ENCODE assay signal across 1 cellular context in genomic region chr15:75647370-75648155, GRCh38.
TF ChIP-seq lines count a peak whose summit lies in the region.

Gene SNX33, plus strand, starts transcription at chr15:75647912. Its CDS starts 1,191 bp downstream, at chr15:75649103.

TF ChIP-seq in HepG2, 621 proteins besides CTCF, POLR2A, EP300 and RAD21 (continued from another document and continues in another):
- TF ChIP-seq NR2C2 (CRISPR knock-in tag; IDR thresholded peaks at IDR 0.05; ENCODE audit: borderline replicate concordance) (peak; percentile 27; the same call in 1 of the 2 replicates), MBD4 (IDR thresholded peaks at IDR 0.05; ENCODE audit: borderline replicate concordance, low read length) (no peak), DMAP1 (CRISPR knock-in tag; IDR thresholded peaks at IDR 0.05) (peak; percentile 70; the same call in 1 of the 2 replicates), TBX3 (IDR thresholded peaks at IDR 0.05; ENCODE audit: borderline replicate concordance) (no peak), NFATC3 (CRISPR knock-in tag; IDR thresholded peaks at IDR 0.05) (no peak), GLMP (CRISPR knock-in tag; IDR thresholded peaks at IDR 0.05; ENCODE audit: borderline replicate concordance) (no peak), ZNF678 (CRISPR knock-in tag; IDR thresholded peaks at IDR 0.05) (no peak), EEA1 (CRISPR knock-in tag; IDR thresholded peaks at IDR 0.05; ENCODE audit: borderline replicate concordance) (no peak; the same call in 1 of the 2 replicates), SNAPC2 (CRISPR knock-in tag; IDR thresholded peaks at IDR 0.05) (peak; percentile 67; the same call in 1 of the 2 replicates), ZNF816 (CRISPR knock-in tag; IDR thresholded peaks at IDR 0.05; ENCODE audit: borderline replicate concordance) (0 out of 2 replicates have a peak, but pooled peaks have one; percentile 15), ZKSCAN5 (CRISPR knock-in tag; IDR thresholded peaks at IDR 0.05) (no peak), SRSF1 (optimal IDR thresholded peaks at IDR 0.05; ENCODE audit: low read depth, low read length) (no peak), HHEX (CRISPR knock-in tag; IDR thresholded peaks at IDR 0.05) (no peak), KDM1A (CRISPR knock-in tag; IDR thresholded peaks at IDR 0.05) (no peak), TP53 (CRISPR knock-in tag; conservative IDR thresholded peaks at IDR 0.05) (no peak), ZNF891 (CRISPR knock-in tag; IDR thresholded peaks at IDR 0.05) (peak; percentile 17; the same call in 1 of the 2 replicates), JUNB (CRISPR knock-in tag; IDR thresholded peaks at IDR 0.05; ENCODE audit: borderline replicate concordance) (no peak), SOX6 (IDR thresholded peaks at IDR 0.05) (no peak), SOX6 (CRISPR knock-in tag; IDR thresholded peaks at IDR 0.05) (no peak), ZMAT3 (CRISPR knock-in tag; conservative IDR thresholded peaks at IDR 0.05) (peak; percentile 52; the same call in 1 of the 2 replicates), TCF7L2 (IDR thresholded peaks at IDR 0.05; ENCODE audit: low read depth, low read length) (no peak), PTBP1 (IDR thresholded peaks at IDR 0.05; ENCODE audit: low read depth, low read length, poor library complexity, severe bottlenecking) (no peak), ZNF564 (CRISPR knock-in tag; IDR thresholded peaks at IDR 0.05) (peak; percentile 52; the same call in 1 of the 2 replicates), ZNF274 (CRISPR knock-in tag; IDR thresholded peaks at IDR 0.05) (no peak; the same call in 1 of the 2 replicates), ZFP1 (CRISPR knock-in tag; IDR thresholded peaks at IDR 0.05) (no peak), KLF13 (CRISPR knock-in tag; IDR thresholded peaks at IDR 0.05) (no peak), SMC3 (IDR thresholded peaks at IDR 0.05; ENCODE audit: low read length) (no peak), ZNF12 (CRISPR knock-in tag; IDR thresholded peaks at IDR 0.05) (no peak), RFX1 (IDR thresholded peaks at IDR 0.05) (no peak), ZNF598 (CRISPR knock-in tag; IDR thresholded peaks at IDR 0.05; ENCODE audit: borderline replicate concordance) (no peak), SRSF4 (IDR thresholded peaks at IDR 0.05; ENCODE audit: low read depth, low read length, poor library complexity, severe bottlenecking) (no peak), PCBP1 (IDR thresholded peaks at IDR 0.05; ENCODE audit: borderline replicate concordance, low read depth, low read length) (0 out of 2 replicates have a peak, but pooled peaks have one; percentile 19), FOXO1 (CRISPR knock-in tag; IDR thresholded peaks at IDR 0.05) (peak; percentile 57; the same call in 1 of the 2 replicates), NCOR1 (IDR thresholded peaks at IDR 0.05; ENCODE audit: borderline replicate concordance, low read length) (peak; percentile 37; the same call in 1 of the 2 replicates), ZSCAN30 (CRISPR knock-in tag; IDR thresholded peaks at IDR 0.05) (no peak), ZNF468 (CRISPR knock-in tag; IDR thresholded peaks at IDR 0.05) (no peak), HDAC1 (CRISPR knock-in tag; IDR thresholded peaks at IDR 0.05) (peak; percentile 84), KLF15 (CRISPR knock-in tag; IDR thresholded peaks at IDR 0.05; ENCODE audit: borderline replicate concordance) (no peak), REL (CRISPR knock-in tag; conservative IDR thresholded peaks at IDR 0.05) (0 out of 2 replicates have a peak, but pooled peaks have one; percentile 64), ONECUT2 (CRISPR knock-in tag; IDR thresholded peaks at IDR 0.05) (no peak), ZKSCAN1 (IDR thresholded peaks at IDR 0.05; ENCODE audit: low read length) (no peak), PHF21A (CRISPR knock-in tag; IDR thresholded peaks at IDR 0.05) (peak; percentile 80), HOXA3 (CRISPR knock-in tag; IDR thresholded peaks at IDR 0.05) (peak; percentile 4; the same call in 1 of the 2 replicates), ZBTB25 (CRISPR knock-in tag; IDR thresholded peaks at IDR 0.05) (peak; percentile 52; the same call in 1 of the 2 replicates), ZNF562 (CRISPR knock-in tag; IDR thresholded peaks at IDR 0.05; ENCODE audit: borderline replicate concordance) (no peak), NFE2L2 (IDR thresholded peaks at IDR 0.05; ENCODE audit: low read length) (no peak)
- TF ChIP-seq, protein P1, sequence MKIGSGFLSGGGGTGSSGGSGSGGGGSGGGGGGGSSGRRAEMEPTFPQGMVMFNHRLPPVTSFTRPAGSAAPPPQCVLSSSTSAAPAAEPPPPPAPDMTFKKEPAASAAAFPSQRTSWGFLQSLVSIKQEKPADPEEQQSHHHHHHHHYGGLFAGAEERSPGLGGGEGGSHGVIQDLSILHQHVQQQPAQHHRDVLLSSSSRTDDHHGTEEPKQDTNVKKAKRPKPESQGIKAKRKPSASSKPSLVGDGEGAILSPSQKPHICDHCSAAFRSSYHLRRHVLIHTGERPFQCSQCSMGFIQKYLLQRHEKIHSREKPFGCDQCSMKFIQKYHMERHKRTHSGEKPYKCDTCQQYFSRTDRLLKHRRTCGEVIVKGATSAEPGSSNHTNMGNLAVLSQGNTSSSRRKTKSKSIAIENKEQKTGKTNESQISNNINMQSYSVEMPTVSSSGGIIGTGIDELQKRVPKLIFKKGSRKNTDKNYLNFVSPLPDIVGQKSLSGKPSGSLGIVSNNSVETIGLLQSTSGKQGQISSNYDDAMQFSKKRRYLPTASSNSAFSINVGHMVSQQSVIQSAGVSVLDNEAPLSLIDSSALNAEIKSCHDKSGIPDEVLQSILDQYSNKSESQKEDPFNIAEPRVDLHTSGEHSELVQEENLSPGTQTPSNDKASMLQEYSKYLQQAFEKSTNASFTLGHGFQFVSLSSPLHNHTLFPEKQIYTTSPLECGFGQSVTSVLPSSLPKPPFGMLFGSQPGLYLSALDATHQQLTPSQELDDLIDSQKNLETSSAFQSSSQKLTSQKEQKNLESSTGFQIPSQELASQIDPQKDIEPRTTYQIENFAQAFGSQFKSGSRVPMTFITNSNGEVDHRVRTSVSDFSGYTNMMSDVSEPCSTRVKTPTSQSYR (CRISPR knock-in tag; IDR thresholded peaks at IDR 0.05; ENCODE audit: borderline replicate concordance), result no peak
- TF ChIP-seq, protein P2, sequence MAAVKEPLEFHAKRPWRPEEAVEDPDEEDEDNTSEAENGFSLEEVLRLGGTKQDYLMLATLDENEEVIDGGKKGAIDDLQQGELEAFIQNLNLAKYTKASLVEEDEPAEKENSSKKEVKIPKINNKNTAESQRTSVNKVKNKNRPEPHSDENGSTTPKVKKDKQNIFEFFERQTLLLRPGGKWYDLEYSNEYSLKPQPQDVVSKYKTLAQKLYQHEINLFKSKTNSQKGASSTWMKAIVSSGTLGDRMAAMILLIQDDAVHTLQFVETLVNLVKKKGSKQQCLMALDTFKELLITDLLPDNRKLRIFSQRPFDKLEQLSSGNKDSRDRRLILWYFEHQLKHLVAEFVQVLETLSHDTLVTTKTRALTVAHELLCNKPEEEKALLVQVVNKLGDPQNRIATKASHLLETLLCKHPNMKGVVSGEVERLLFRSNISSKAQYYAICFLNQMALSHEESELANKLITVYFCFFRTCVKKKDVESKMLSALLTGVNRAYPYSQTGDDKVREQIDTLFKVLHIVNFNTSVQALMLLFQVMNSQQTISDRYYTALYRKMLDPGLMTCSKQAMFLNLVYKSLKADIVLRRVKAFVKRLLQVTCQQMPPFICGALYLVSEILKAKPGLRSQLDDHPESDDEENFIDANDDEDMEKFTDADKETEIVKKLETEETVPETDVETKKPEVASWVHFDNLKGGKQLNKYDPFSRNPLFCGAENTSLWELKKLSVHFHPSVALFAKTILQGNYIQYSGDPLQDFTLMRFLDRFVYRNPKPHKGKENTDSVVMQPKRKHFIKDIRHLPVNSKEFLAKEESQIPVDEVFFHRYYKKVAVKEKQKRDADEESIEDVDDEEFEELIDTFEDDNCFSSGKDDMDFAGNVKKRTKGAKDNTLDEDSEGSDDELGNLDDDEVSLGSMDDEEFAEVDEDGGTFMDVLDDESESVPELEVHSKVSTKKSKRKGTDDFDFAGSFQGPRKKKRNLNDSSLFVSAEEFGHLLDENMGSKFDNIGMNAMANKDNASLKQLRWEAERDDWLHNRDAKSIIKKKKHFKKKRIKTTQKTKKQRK (IDR thresholded peaks at IDR 0.05; ENCODE audit: low read length), result no peak
- TF ChIP-seq, protein P3, sequence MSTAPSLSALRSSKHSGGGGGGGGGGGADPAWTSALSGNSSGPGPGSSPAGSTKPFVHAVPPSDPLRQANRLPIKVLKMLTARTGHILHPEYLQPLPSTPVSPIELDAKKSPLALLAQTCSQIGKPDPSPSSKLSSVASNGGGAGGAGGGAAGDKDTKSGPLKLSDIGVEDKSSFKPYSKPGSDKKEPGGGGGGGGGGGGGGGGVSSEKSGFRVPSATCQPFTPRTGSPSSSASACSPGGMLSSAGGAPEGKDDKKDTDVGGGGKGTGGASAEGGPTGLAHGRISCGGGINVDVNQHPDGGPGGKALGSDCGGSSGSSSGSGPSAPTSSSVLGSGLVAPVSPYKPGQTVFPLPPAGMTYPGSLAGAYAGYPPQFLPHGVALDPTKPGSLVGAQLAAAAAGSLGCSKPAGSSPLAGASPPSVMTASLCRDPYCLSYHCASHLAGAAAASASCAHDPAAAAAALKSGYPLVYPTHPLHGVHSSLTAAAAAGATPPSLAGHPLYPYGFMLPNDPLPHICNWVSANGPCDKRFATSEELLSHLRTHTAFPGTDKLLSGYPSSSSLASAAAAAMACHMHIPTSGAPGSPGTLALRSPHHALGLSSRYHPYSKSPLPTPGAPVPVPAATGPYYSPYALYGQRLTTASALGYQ (CRISPR knock-in tag; IDR thresholded peaks at IDR 0.05), result no peak
- TF ChIP-seq, protein P4, sequence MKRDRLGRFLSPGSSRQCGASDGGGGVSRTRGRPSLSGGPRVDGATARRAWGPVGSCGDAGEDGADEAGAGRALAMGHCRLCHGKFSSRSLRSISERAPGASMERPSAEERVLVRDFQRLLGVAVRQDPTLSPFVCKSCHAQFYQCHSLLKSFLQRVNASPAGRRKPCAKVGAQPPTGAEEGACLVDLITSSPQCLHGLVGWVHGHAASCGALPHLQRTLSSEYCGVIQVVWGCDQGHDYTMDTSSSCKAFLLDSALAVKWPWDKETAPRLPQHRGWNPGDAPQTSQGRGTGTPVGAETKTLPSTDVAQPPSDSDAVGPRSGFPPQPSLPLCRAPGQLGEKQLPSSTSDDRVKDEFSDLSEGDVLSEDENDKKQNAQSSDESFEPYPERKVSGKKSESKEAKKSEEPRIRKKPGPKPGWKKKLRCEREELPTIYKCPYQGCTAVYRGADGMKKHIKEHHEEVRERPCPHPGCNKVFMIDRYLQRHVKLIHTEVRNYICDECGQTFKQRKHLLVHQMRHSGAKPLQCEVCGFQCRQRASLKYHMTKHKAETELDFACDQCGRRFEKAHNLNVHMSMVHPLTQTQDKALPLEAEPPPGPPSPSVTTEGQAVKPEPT (CRISPR knock-in tag; IDR thresholded peaks at IDR 0.05; ENCODE audit: low read depth), result no peak; the same call in 1 of the 2 replicates
- TF ChIP-seq, protein P5, sequence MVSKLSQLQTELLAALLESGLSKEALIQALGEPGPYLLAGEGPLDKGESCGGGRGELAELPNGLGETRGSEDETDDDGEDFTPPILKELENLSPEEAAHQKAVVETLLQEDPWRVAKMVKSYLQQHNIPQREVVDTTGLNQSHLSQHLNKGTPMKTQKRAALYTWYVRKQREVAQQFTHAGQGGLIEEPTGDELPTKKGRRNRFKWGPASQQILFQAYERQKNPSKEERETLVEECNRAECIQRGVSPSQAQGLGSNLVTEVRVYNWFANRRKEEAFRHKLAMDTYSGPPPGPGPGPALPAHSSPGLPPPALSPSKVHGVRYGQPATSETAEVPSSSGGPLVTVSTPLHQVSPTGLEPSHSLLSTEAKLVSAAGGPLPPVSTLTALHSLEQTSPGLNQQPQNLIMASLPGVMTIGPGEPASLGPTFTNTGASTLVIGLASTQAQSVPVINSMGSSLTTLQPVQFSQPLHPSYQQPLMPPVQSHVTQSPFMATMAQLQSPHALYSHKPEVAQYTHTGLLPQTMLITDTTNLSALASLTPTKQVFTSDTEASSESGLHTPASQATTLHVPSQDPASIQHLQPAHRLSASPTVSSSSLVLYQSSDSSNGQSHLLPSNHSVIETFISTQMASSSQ (IDR thresholded peaks at IDR 0.05; ENCODE audit: low read depth), result no peak
- TF ChIP-seq, protein P5 (CRISPR knock-in tag; IDR thresholded peaks at IDR 0.05; ENCODE audit: borderline replicate concordance), result no peak
